In genomic region chr19:34677386-34678084, GRCh38 we compare ENCODE assay signal across 1 cellular context.
TF ChIP-seq lines count a peak whose summit lies in the region.

TSS of gene ZNF302 (plus strand) at chr19:34677678. CDS start at chr19:34678805, 1,127 bp downstream.

TF ChIP-seq in HEK293, 187 proteins besides CTCF, POLR2A, EP300 and RAD21 (continued from another document and continues in another):
- TF ChIP-seq ZSCAN5A (tag by site-specific recombination; IDR thresholded peaks at IDR 0.05) (peak; percentile 96), ZNF2 (tag by site-specific recombination; IDR thresholded peaks at IDR 0.05) (peak; percentile 92), ZNF23 (tag by site-specific recombination; IDR thresholded peaks at IDR 0.05; ENCODE audit: borderline replicate concordance) (no peak), ZBTB49 (tag by site-specific recombination; IDR thresholded peaks at IDR 0.05; ENCODE audit: low read depth) (no peak), ZNF664 (tag by site-specific recombination; IDR thresholded peaks at IDR 0.05) (no peak), ZNF155 (tag by site-specific recombination; IDR thresholded peaks at IDR 0.05) (no peak), ZNF473 (tag by site-specific recombination; IDR thresholded peaks at IDR 0.05) (no peak), SETDB1 (IDR thresholded peaks at IDR 0.05; ENCODE audit: insufficient read length, low read length) (no peak), KLF16 (tag by site-specific recombination; IDR thresholded peaks at IDR 0.05) (peak; percentile 75), MEIS1 (CRISPR knock-in tag; IDR thresholded peaks at IDR 0.05; ENCODE audit: borderline replicate concordance) (no peak), ZFP3 (tag by site-specific recombination; IDR thresholded peaks at IDR 0.05; ENCODE audit: low read depth) (no peak), ZNF398 (tag by site-specific recombination; IDR thresholded peaks at IDR 0.05) (peak; percentile 50; the same call in 1 of the 2 replicates), ZNF146 (tag by site-specific recombination; IDR thresholded peaks at IDR 0.05) (peak; percentile 36; the same call in 1 of the 2 replicates), ZBTB17 (tag by site-specific recombination; IDR thresholded peaks at IDR 0.05) (peak; percentile 74; the same call in 1 of the 2 replicates), ZNF580 (tag by site-specific recombination; IDR thresholded peaks at IDR 0.05) (no peak; the same call in 1 of the 2 replicates), ZNF626 (tag by site-specific recombination; IDR thresholded peaks at IDR 0.05) (peak; percentile 69; the same call in 1 of the 2 replicates), ZNF785 (tag by site-specific recombination; IDR thresholded peaks at IDR 0.05) (peak; percentile 87; the same call in 1 of the 2 replicates), HOXC10 (CRISPR knock-in tag; IDR thresholded peaks at IDR 0.05) (no peak), BCL11A (tag by site-specific recombination; IDR thresholded peaks at IDR 0.05; ENCODE audit: low read depth) (0 out of 2 replicates have a peak, but pooled peaks have one; percentile 53), ZNF639 (tag by site-specific recombination; IDR thresholded peaks at IDR 0.05) (peak; percentile 13; the same call in 1 of the 2 replicates), ZNF585B (tag by site-specific recombination; IDR thresholded peaks at IDR 0.05) (0 out of 2 replicates have a peak, but pooled peaks have one; percentile 3), HOXA7 (CRISPR knock-in tag; IDR thresholded peaks at IDR 0.05; ENCODE audit: borderline replicate concordance) (peak; percentile 32; the same call in 1 of the 2 replicates), GLIS1 (tag by site-specific recombination; IDR thresholded peaks at IDR 0.05) (peak; percentile 67), PRDM10 (tag by site-specific recombination; IDR thresholded peaks at IDR 0.05) (peak; percentile 61; the same call in 1 of the 2 replicates), ZNF768 (tag by site-specific recombination; IDR thresholded peaks at IDR 0.05) (no peak), KLF17 (tag by site-specific recombination; IDR thresholded peaks at IDR 0.05) (peak; percentile 72), ZNF140 (tag by site-specific recombination; IDR thresholded peaks at IDR 0.05) (peak; percentile 51; the same call in 1 of the 2 replicates), GLI2 (tag by site-specific recombination; IDR thresholded peaks at IDR 0.05; ENCODE audit: borderline replicate concordance, low read depth) (no peak), ZNF133 (tag by site-specific recombination; IDR thresholded peaks at IDR 0.05) (peak; percentile 34; the same call in 1 of the 2 replicates), ZNF514 (tag by site-specific recombination; IDR thresholded peaks at IDR 0.05) (no peak), INSM2 (tag by site-specific recombination; IDR thresholded peaks at IDR 0.05) (no peak; the same call in none of the 2 replicates), ZNF394 (tag by site-specific recombination; IDR thresholded peaks at IDR 0.05; ENCODE audit: borderline replicate concordance) (peak; percentile 12; the same call in 1 of the 2 replicates), SP2 (tag by site-specific recombination; IDR thresholded peaks at IDR 0.05) (peak; percentile 84), ZNF169 (tag by site-specific recombination; IDR thresholded peaks at IDR 0.05) (0 out of 2 replicates have a peak, but pooled peaks have one; percentile 46), ZNF544 (tag by site-specific recombination; IDR thresholded peaks at IDR 0.05) (no peak), EGR2 (tag by site-specific recombination; IDR thresholded peaks at IDR 0.05; ENCODE audit: low read depth) (peak; percentile 89), ZNF558 (tag by site-specific recombination; IDR thresholded peaks at IDR 0.05) (peak; percentile 43; the same call in 1 of the 2 replicates), KLF10 (tag by site-specific recombination; IDR thresholded peaks at IDR 0.05) (peak; percentile 55), WT1 (tag by site-specific recombination; IDR thresholded peaks at IDR 0.05) (no peak)
- TF ChIP-seq, protein P1, sequence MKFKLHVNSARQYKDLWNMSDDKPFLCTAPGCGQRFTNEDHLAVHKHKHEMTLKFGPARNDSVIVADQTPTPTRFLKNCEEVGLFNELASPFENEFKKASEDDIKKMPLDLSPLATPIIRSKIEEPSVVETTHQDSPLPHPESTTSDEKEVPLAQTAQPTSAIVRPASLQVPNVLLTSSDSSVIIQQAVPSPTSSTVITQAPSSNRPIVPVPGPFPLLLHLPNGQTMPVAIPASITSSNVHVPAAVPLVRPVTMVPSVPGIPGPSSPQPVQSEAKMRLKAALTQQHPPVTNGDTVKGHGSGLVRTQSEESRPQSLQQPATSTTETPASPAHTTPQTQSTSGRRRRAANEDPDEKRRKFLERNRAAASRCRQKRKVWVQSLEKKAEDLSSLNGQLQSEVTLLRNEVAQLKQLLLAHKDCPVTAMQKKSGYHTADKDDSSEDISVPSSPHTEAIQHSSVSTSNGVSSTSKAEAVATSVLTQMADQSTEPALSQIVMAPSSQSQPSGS (tag by site-specific recombination; IDR thresholded peaks at IDR 0.05; ENCODE audit: low read depth): no peak; the same call in 1 of the 2 replicates
- TF ChIP-seq, protein P2, sequence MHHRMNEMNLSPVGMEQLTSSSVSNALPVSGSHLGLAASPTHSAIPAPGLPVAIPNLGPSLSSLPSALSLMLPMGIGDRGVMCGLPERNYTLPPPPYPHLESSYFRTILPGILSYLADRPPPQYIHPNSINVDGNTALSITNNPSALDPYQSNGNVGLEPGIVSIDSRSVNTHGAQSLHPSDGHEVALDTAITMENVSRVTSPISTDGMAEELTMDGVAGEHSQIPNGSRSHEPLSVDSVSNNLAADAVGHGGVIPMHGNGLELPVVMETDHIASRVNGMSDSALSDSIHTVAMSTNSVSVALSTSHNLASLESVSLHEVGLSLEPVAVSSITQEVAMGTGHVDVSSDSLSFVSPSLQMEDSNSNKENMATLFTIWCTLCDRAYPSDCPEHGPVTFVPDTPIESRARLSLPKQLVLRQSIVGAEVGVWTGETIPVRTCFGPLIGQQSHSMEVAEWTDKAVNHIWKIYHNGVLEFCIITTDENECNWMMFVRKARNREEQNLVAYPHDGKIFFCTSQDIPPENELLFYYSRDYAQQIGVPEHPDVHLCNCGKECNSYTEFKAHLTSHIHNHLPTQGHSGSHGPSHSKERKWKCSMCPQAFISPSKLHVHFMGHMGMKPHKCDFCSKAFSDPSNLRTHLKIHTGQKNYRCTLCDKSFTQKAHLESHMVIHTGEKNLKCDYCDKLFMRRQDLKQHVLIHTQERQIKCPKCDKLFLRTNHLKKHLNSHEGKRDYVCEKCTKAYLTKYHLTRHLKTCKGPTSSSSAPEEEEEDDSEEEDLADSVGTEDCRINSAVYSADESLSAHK (tag by site-specific recombination; IDR thresholded peaks at IDR 0.05): peak; percentile 37
